37 cellular contexts compared by ENCODE assay signal in the genomic region with DNA sequence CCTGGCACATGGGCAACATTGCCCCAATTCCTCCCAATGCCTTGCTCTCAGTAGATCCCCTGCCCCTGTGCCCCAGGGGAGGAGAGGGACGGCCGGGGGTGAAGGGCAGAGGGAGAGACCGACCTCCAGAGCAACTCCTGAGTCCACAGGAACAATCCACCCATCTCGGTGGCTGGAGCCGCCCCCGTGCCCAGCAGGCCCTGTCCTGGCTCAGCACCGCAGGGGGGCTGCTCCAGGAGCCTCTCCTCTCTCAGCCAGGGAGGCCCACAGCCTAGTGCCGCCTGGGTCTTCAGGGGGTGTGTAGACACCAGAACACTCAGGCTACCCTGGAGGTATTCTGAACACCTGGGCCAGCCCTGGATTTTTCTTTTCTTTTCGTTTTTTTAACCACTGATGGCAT.
"Had no signal": no experiment of that assay in that cellular context is flagged by ENCODE, and none has a peak within 500 bp of the region (broad histone marks: within the 10 kb centered on the region; RNA-seq: fewer than 3 reads in every experiment).

No MANE protein-coding gene starts in this region.

- H3K4me3 ChIP-seq: adrenal gland, ascending aorta, body of pancreas, breast epithelium, cardiac muscle cell had no signal

- ATAC-seq: activated naive CD4-positive, alpha-beta T cell treated with anti-CD3 and anti-CD28 coated beads, Interleukin-2, amount 50 U/mL, for 72 hours; activated naive CD8-positive, alpha-beta T cell treated with anti-CD3 and anti-CD28 coated beads, Interleukin-2, amount 50 U/mL, for 24 hours; activated T-cell treated with anti-CD3 and anti-CD28 coated beads, Interleukin-2, amount 50 U/mL, for 4 hours; activated T-cell treated with anti-CD3 and anti-CD28 coated beads, Interleukin-2, amount 50 U/mL, for 72 hours; activated T-helper 17 cell treated with anti-CD3 and anti-CD28 coated beads, Interleukin-2, amount 50 U/mL, for 72 hours; body of pancreas had no signal

- H3K4me1 ChIP-seq: adrenal gland, ascending aorta, body of pancreas, breast epithelium had no signal

- H3K27me3 ChIP-seq: adrenal gland, ascending aorta, body of pancreas, brain microvascular endothelial cell had no signal

- DNase-seq: activated effector memory CD4-positive, alpha-beta T cell treated with anti-CD3 and anti-CD28 coated beads, Interleukin-2, amount 50 U/mL, for 16 hours; activated effector memory CD4-positive, alpha-beta T cell treated with Interleukin-2 at 50 U/mL for 16 hours; activated gamma-delta T cell; activated gamma-delta T cell treated with Interleukin-2 at 50 U/mL for 16 hours; activated naive CD4-positive, alpha-beta T cell; activated naive CD4-positive, alpha-beta T cell treated with anti-CD3 and anti-CD28 coated beads for 36 hours; activated naive CD4-positive, alpha-beta T cell treated with anti-CD3 and anti-CD28 coated beads, Interleukin-2, amount 10 ng/mL, durations not matched to agents 7 days and 5 days; activated naive CD4-positive, alpha-beta T cell treated with anti-CD3 and anti-CD28 coated beads, Interleukin-2, amount 50 U/mL, for 16 hours; activated naive CD4-positive, alpha-beta T cell treated with Interleukin-2 at 50 U/mL for 16 hours; activated naive CD8-positive, alpha-beta T cell treated with anti-CD3 and anti-CD28 coated beads for 36 hours; activated naive CD8-positive, alpha-beta T cell treated with anti-CD3 and anti-CD28 coated beads, Interleukin-2, amount 10 ng/mL, durations not matched to agents 7 days and 5 days; activated naive CD8-positive, alpha-beta T cell treated with anti-CD3 and anti-CD28 coated beads, Interleukin-2, amount 50 U/mL, for 24 hours; activated T-cell treated with anti-CD3 and anti-CD28 coated beads, Interleukin-2, amount 50 U/mL, for 24 hours; activated T-cell treated with anti-CD3 and anti-CD28 coated beads, Interleukin-2, amount 50 U/mL, for 4 hours; activated T-cell treated with anti-CD3 and anti-CD28 coated beads, Interleukin-2, amount 50 U/mL, for 48 hours; activated T-cell treated with anti-CD3 and anti-CD28 coated beads, Interleukin-2, amount 50 U/mL, for 72 hours; adrenal gland; amniotic stem cell; amygdala; anterior cingulate cortex; aorta; body of pancreas; brain microvascular endothelial cell; caudate nucleus; central memory CD4-positive, alpha-beta T cell; cerebellar nuclear complex had no signal

- H3K27ac Mint-ChIP-seq: activated naive CD4-positive, alpha-beta T cell treated with anti-CD3 and anti-CD28 coated beads for 36 hours; activated naive CD4-positive, alpha-beta T cell treated with anti-CD3 and anti-CD28 coated beads, Interleukin-2, amount 10 ng/mL, durations not matched to agents 7 days and 5 days; activated naive CD4-positive, alpha-beta T cell treated with anti-CD3 and anti-CD28 coated beads, Interleukin-2, amount 50 U/mL, for 24 hours; activated naive CD8-positive, alpha-beta T cell; activated naive CD8-positive, alpha-beta T cell treated with anti-CD3 and anti-CD28 coated beads for 36 hours; activated naive CD8-positive, alpha-beta T cell treated with anti-CD3 and anti-CD28 coated beads, Interleukin-2, amount 10 ng/mL, durations not matched to agents 7 days and 5 days; activated naive CD8-positive, alpha-beta T cell treated with anti-CD3 and anti-CD28 coated beads, Interleukin-2, amount 50 U/mL, for 24 hours; activated T-cell treated with anti-CD3 and anti-CD28 coated beads, Interleukin-2, amount 50 U/mL, for 24 hours; activated T-cell treated with anti-CD3 and anti-CD28 coated beads, Interleukin-2, amount 50 U/mL, for 72 hours; activated T-helper 1 cell treated with anti-CD3 and anti-CD28 coated beads, Interleukin-12 subunit alpha, Interleukin-12 subunit beta, Interleukin-2, Interleukin-4 antibody, amounts not matched to agents 30 ng/mL and 10 ng/mL and 1 ng/mL, durations not matched to agents 14 hours and 24 hours and 36 hours; activated T-helper 17 cell treated with anti-CD3 and anti-CD28 coated beads, Interleukin-2, amount 50 U/mL, for 72 hours; activated T-helper 2 cell treated with anti-CD3 and anti-CD28 coated beads, Interferon-gamma antibody, Interleukin-2, Interleukin-4, amounts not matched to agents 10 μg/mL and 5 μg/mL and 100 μg/mL, durations not matched to agents 14 hours and 24 hours and 36 hours had no signal

- H3K27me3 Mint-ChIP-seq: activated naive CD4-positive, alpha-beta T cell treated with anti-CD3 and anti-CD28 coated beads, Interleukin-2, amount 50 U/mL, for 24 hours; activated naive CD8-positive, alpha-beta T cell; activated naive CD8-positive, alpha-beta T cell treated with anti-CD3 and anti-CD28 coated beads for 36 hours; activated T-cell treated with anti-CD3 and anti-CD28 coated beads, Interleukin-2, amount 50 U/mL, for 24 hours had no signal

- H3K36me3 ChIP-seq: adrenal gland, ascending aorta, brain microvascular endothelial cell, breast epithelium, cardiac muscle cell had no signal

- H3K27ac ChIP-seq: adrenal gland, ascending aorta, body of pancreas, brain microvascular endothelial cell, breast epithelium, cardiac muscle cell had no signal

- H3K4me3 Mint-ChIP-seq: activated naive CD4-positive, alpha-beta T cell treated with anti-CD3 and anti-CD28 coated beads for 36 hours; activated naive CD4-positive, alpha-beta T cell treated with anti-CD3 and anti-CD28 coated beads, Interleukin-2, amount 10 ng/mL, durations not matched to agents 7 days and 5 days; activated naive CD4-positive, alpha-beta T cell treated with anti-CD3 and anti-CD28 coated beads, Interleukin-2, amount 50 U/mL, for 24 hours; activated naive CD8-positive, alpha-beta T cell; activated naive CD8-positive, alpha-beta T cell treated with anti-CD3 and anti-CD28 coated beads for 36 hours; activated naive CD8-positive, alpha-beta T cell treated with anti-CD3 and anti-CD28 coated beads, Interleukin-2, amount 10 ng/mL, durations not matched to agents 7 days and 5 days; activated naive CD8-positive, alpha-beta T cell treated with anti-CD3 and anti-CD28 coated beads, Interleukin-2, amount 50 U/mL, for 24 hours; activated T-cell treated with anti-CD3 and anti-CD28 coated beads, Interleukin-2, amount 50 U/mL, for 24 hours; activated T-cell treated with anti-CD3 and anti-CD28 coated beads, Interleukin-2, amount 50 U/mL, for 4 hours; activated T-cell treated with anti-CD3 and anti-CD28 coated beads, Interleukin-2, amount 50 U/mL, for 72 hours; activated T-helper 1 cell treated with anti-CD3 and anti-CD28 coated beads, Interleukin-12 subunit alpha, Interleukin-12 subunit beta, Interleukin-2, Interleukin-4 antibody, amounts not matched to agents 30 ng/mL and 10 ng/mL and 1 ng/mL, durations not matched to agents 14 hours and 24 hours and 36 hours; activated T-helper 17 cell treated with anti-CD3 and anti-CD28 coated beads, Interleukin-2, amount 50 U/mL, for 72 hours; brain; central memory CD8-positive, alpha-beta T cell had no signal

- H3K9me3 Mint-ChIP-seq: activated naive CD4-positive, alpha-beta T cell treated with anti-CD3 and anti-CD28 coated beads for 36 hours; activated naive CD4-positive, alpha-beta T cell treated with anti-CD3 and anti-CD28 coated beads, Interleukin-2, amount 10 ng/mL, durations not matched to agents 7 days and 5 days; activated naive CD4-positive, alpha-beta T cell treated with anti-CD3 and anti-CD28 coated beads, Interleukin-2, amount 50 U/mL, for 24 hours; activated naive CD4-positive, alpha-beta T cell treated with anti-CD3 and anti-CD28 coated beads, Interleukin-2, amount 50 U/mL, for 72 hours; activated naive CD8-positive, alpha-beta T cell treated with anti-CD3 and anti-CD28 coated beads for 36 hours; activated naive CD8-positive, alpha-beta T cell treated with anti-CD3 and anti-CD28 coated beads, Interleukin-2, amount 10 ng/mL, durations not matched to agents 7 days and 5 days; activated naive CD8-positive, alpha-beta T cell treated with anti-CD3 and anti-CD28 coated beads, Interleukin-2, amount 50 U/mL, for 24 hours; activated T-cell treated with anti-CD3 and anti-CD28 coated beads, Interleukin-2, amount 50 U/mL, for 24 hours; activated T-cell treated with anti-CD3 and anti-CD28 coated beads, Interleukin-2, amount 50 U/mL, for 4 hours; activated T-cell treated with anti-CD3 and anti-CD28 coated beads, Interleukin-2, amount 50 U/mL, for 72 hours; activated T-helper 1 cell treated with anti-CD3 and anti-CD28 coated beads, Interleukin-12 subunit alpha, Interleukin-12 subunit beta, Interleukin-2, Interleukin-4 antibody, amounts not matched to agents 30 ng/mL and 10 ng/mL and 1 ng/mL, durations not matched to agents 14 hours and 24 hours and 36 hours; activated T-helper 2 cell treated with anti-CD3 and anti-CD28 coated beads, Interferon-gamma antibody, Interleukin-2, Interleukin-4, amounts not matched to agents 10 μg/mL and 5 μg/mL and 100 μg/mL, durations not matched to agents 14 hours and 24 hours and 36 hours; central memory CD8-positive, alpha-beta T cell had no signal

- H3K9me3 ChIP-seq: adrenal gland, ascending aorta, body of pancreas, breast epithelium had no signal

- H3K36me3 Mint-ChIP-seq: activated naive CD4-positive, alpha-beta T cell treated with anti-CD3 and anti-CD28 coated beads, Interleukin-2, amount 10 ng/mL, durations not matched to agents 7 days and 5 days; activated naive CD4-positive, alpha-beta T cell treated with anti-CD3 and anti-CD28 coated beads, Interleukin-2, amount 50 U/mL, for 24 hours; activated naive CD4-positive, alpha-beta T cell treated with anti-CD3 and anti-CD28 coated beads, Interleukin-2, amount 50 U/mL, for 72 hours; activated naive CD8-positive, alpha-beta T cell; activated naive CD8-positive, alpha-beta T cell treated with anti-CD3 and anti-CD28 coated beads, Interleukin-2, amount 10 ng/mL, durations not matched to agents 7 days and 5 days; brain had no signal

- H3K4me1 Mint-ChIP-seq: activated naive CD4-positive, alpha-beta T cell treated with anti-CD3 and anti-CD28 coated beads, Interleukin-2, amount 10 ng/mL, durations not matched to agents 7 days and 5 days; activated naive CD4-positive, alpha-beta T cell treated with anti-CD3 and anti-CD28 coated beads, Interleukin-2, amount 50 U/mL, for 24 hours; activated naive CD8-positive, alpha-beta T cell treated with anti-CD3 and anti-CD28 coated beads for 36 hours; activated naive CD8-positive, alpha-beta T cell treated with anti-CD3 and anti-CD28 coated beads, Interleukin-2, amount 10 ng/mL, durations not matched to agents 7 days and 5 days; activated T-helper 17 cell treated with anti-CD3 and anti-CD28 coated beads, Interleukin-2, amount 50 U/mL, for 72 hours; central memory CD8-positive, alpha-beta T cell had no signal
